In the genomic region with DNA sequence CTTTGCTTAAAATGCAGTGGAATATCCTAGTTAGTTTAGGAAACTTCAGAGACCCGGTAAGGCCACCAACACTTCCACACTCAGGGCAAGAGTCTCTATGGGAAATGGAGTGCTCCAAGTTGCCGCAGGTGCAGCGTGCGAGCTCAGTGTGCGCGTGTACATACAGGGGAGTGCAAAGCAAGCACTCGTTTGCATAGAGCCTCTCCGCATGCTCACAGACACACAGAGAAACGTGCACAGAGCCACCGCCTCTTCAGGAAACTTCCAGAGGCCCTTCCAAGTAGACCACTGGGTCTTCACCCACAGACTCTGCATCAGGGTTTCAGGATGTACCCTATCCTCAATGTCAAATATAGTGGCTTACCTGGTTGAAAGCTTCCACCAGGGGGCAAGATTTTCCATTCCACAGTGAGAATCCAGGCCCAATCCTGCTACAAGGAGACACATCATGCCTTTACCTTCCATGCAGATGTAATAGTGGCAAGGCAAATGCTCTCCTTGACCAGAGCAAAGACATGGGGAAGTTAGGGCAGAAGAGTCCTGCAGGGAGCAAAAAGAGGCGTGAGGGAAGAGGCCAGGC, we compare ENCODE assay signal across 12 cellular contexts.
DNase-seq lines count a peak whose midpoint lies in the region; TF ChIP-seq lines count a peak whose summit lies in the region.
"Had no signal": no experiment of that assay in that cellular context is flagged by ENCODE, and none has a peak within 500 bp of the region (broad histone marks: within the 10 kb centered on the region; RNA-seq: fewer than 3 reads in every experiment).

No MANE protein-coding gene starts in this region.

- H3K27me3 Mint-ChIP-seq in HFFc6 (ENCODE audit: insufficient read depth) (no peaks in the 10 kb centered on the region; the same call in none of the 2 replicates), nephron progenitor cell (ENCODE audit: low read depth, poor library complexity) (peaks cover 24% of the 10 kb centered on the region)
- no peaks in the 10 kb centered on the region for H3K27me3 Mint-ChIP-seq in activated CD4-positive, alpha-beta T cell treated with anti-CD3 and anti-CD28 coated beads, Interleukin-2, amount 10 ng/mL, durations not matched to agents 24 days and 14 days

- peak; percentile 44 for DNase-seq in NCI-H146 (lab: John Stamatoyannopoulos, UW)
- DNase-seq in NCI-H146 treated with DMSO at 0.1 percent for 48 hours (lab: John Stamatoyannopoulos, UW; ENCODE audit: unreplicated experiment) = no peak
- no peak for DNase-seq in HFFc6
- DNase-seq in SW480 (ENCODE audit: low spot score) = peak; percentile 20
- no peak for DNase-seq in nephron progenitor cell
- DNase-seq in activated CD4-positive, alpha-beta T cell treated with anti-CD3 and anti-CD28 coated beads, Interleukin-2, amount 10 ng/mL, durations not matched to agents 24 days and 14 days = no peak
- no peak for DNase-seq in NCI-H2171 treated with DMSO at 0.1 percent for 48 hours (lab: John Stamatoyannopoulos, UW)
- no peak for DNase-seq in DMS114 treated with DMSO at 0.1 percent for 48 hours (lab: John Stamatoyannopoulos, UW; ENCODE audit: unreplicated experiment)
- DNase-seq: DMS79; KG1; NK-92 treated with Interleukin-12 subunit alpha and Interleukin-12 subunit beta, amount 100 ng/mL, for 24 hours; substantia nigra had no signal

- no peak overlapping the region for H3K4me3 Mint-ChIP-seq in HFFc6
- H3K4me3 Mint-ChIP-seq in nephron progenitor cell = no peak overlapping the region
- H3K4me3 Mint-ChIP-seq in activated CD4-positive, alpha-beta T cell treated with anti-CD3 and anti-CD28 coated beads, Interleukin-2, amount 10 ng/mL, durations not matched to agents 24 days and 14 days = no peak overlapping the region

- H3K36me3 Mint-ChIP-seq in HFFc6 (ENCODE audit: low read depth) (0 out of 2 replicates have a peak, but pooled peaks cover under 1% of the 10 kb centered on the region), nephron progenitor cell (ENCODE audit: low read depth) (no peaks in the 10 kb centered on the region)
- H3K36me3 Mint-ChIP-seq in activated CD4-positive, alpha-beta T cell treated with anti-CD3 and anti-CD28 coated beads, Interleukin-2, amount 10 ng/mL, durations not matched to agents 24 days and 14 days (ENCODE audit: low read depth) = no peaks in the 10 kb centered on the region

- TF ChIP-seq CTCF in HFFc6 (IDR thresholded peaks at IDR 0.05) (peak; percentile 27; the same call in 1 of the 2 replicates), nephron progenitor cell (IDR thresholded peaks at IDR 0.05) (peak; percentile 33)

- H3K9me3 Mint-ChIP-seq in HFFc6 (peaks cover 46% of the 10 kb centered on the region), nephron progenitor cell (no peaks in the 10 kb centered on the region)
- no peaks in the 10 kb centered on the region for H3K9me3 Mint-ChIP-seq in activated CD4-positive, alpha-beta T cell treated with anti-CD3 and anti-CD28 coated beads, Interleukin-2, amount 10 ng/mL, durations not matched to agents 24 days and 14 days

- no peaks in the 10 kb centered on the region for H3K4me1 Mint-ChIP-seq in HFFc6 (ENCODE audit: low read depth)
- H3K4me1 Mint-ChIP-seq in nephron progenitor cell = peaks cover 4% of the 10 kb centered on the region
- H3K4me1 Mint-ChIP-seq in activated CD4-positive, alpha-beta T cell treated with anti-CD3 and anti-CD28 coated beads, Interleukin-2, amount 10 ng/mL, durations not matched to agents 24 days and 14 days = no peaks in the 10 kb centered on the region

- intact Hi-C loops in activated CD4-positive, alpha-beta T cell treated with anti-CD3 and anti-CD28 coated beads, Interleukin-2, amount 10 ng/mL, durations not matched to agents 24 days and 14 days (cut with micrococcal nuclease) = loop anchor here (10.0 kb wide), 1 partner anchor 461 kb away; no protein-coding TSS in a partner anchor

- H3K27ac Mint-ChIP-seq in HFFc6 (no peak overlapping the region), nephron progenitor cell (no peak overlapping the region)
- no peak overlapping the region for H3K27ac Mint-ChIP-seq in activated CD4-positive, alpha-beta T cell treated with anti-CD3 and anti-CD28 coated beads, Interleukin-2, amount 10 ng/mL, durations not matched to agents 24 days and 14 days

Comparison
In these comparisons a context has a peak if more than half of its experiments do, and no peak if none do; other contexts are left out.
1. DNase-seq: peak in NCI-H146 (single experiment) and SW480 (single experiment); none in NCI-H146 treated with DMSO at 0.1 percent for 48 hours (single experiment), HFFc6 (single experiment), nephron progenitor cell (single experiment), activated CD4-positive, alpha-beta T cell treated with anti-CD3 and anti-CD28 coated beads, Interleukin-2, amount 10 ng/mL, durations not matched to agents 24 days and 14 days (single experiment), NCI-H2171 treated with DMSO at 0.1 percent for 48 hours (single experiment) and DMS114 treated with DMSO at 0.1 percent for 48 hours (single experiment).